ENCODE assay signal across 1 cellular context in the genomic region with DNA sequence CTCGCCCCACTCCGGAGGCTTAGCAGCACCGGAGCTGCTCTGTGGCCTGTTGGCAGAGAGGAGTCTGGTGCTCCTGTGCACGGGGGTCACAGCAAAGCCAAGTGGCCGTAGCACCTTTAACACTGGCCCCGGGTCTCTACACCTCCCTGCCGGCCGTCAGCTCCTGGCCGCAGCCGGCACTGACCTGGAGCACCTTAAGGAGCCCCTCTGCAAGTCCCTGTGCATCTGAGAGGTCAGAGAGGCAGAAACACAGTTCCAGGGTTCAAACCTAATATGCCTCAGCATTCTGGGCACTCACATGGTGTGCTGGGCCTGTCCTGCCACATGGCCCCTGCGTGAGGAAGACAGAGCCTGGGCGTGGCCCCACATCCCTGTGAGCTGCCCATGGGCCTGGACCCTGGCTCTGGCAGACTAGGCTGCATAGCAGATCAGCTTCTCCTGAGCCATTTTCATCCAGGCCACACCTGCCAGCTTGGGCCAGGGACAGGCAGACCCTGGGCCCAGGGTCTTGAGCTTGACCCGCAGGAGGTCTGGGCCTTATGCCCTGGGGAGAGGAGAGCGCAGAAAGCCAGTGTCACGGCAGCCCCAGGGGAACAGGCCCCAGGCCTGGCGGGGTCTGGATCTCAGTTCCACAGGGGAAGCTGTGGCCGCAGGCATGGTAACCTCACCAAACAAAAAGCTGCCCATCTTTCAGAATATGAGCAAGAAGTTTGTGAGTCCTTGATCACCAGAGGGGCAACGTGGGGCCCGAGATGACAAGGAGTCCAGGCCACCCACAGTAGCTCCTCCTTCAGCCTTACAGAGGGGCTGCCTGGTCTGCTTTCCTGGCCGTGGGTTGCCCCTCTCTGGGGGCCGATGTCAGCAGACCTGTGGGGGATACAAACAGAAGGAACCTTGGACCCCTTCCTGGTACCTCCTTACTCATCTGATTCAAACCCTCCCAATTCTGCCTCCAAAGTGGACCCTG.
TF ChIP-seq lines count a peak whose summit lies in the region.

No MANE protein-coding gene starts in this region.

TF ChIP-seq in SK-N-SH treated with all-trans-retinoic acid at 6 μM for 48 hours, 23 proteins besides CTCF, POLR2A, EP300 and RAD21 (continued from another document):
- TF ChIP-seq ESRRG (CRISPR knock-in tag; IDR thresholded peaks at IDR 0.05) (no peak), SNAI2 (CRISPR knock-in tag; IDR thresholded peaks at IDR 0.05) (no peak), CSDC2 (CRISPR knock-in tag; IDR thresholded peaks at IDR 0.05) (no peak), ZNF565 (CRISPR knock-in tag; conservative IDR thresholded peaks at IDR 0.05; ENCODE audit: low read depth) (no peak), TCF4 (CRISPR knock-in tag; IDR thresholded peaks at IDR 0.05; ENCODE audit: borderline replicate concordance) (no peak), PPARA (CRISPR knock-in tag; IDR thresholded peaks at IDR 0.05; ENCODE audit: borderline replicate concordance) (no peak), ZC3H10 (CRISPR knock-in tag; IDR thresholded peaks at IDR 0.05) (no peak), TOX (CRISPR knock-in tag; IDR thresholded peaks at IDR 0.05; ENCODE audit: borderline replicate concordance) (no peak), ZFP3 (CRISPR knock-in tag; IDR thresholded peaks at IDR 0.05) (no peak)
- TF ChIP-seq, protein P1, sequence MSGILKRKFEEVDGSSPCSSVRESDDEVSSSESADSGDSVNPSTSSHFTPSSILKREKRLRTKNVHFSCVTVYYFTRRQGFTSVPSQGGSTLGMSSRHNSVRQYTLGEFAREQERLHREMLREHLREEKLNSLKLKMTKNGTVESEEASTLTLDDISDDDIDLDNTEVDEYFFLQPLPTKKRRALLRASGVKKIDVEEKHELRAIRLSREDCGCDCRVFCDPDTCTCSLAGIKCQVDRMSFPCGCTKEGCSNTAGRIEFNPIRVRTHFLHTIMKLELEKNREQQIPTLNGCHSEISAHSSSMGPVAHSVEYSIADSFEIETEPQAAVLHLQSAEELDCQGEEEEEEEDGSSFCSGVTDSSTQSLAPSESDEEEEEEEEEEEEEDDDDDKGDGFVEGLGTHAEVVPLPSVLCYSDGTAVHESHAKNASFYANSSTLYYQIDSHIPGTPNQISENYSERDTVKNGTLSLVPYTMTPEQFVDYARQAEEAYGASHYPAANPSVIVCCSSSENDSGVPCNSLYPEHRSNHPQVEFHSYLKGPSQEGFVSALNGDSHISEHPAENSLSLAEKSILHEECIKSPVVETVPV (CRISPR knock-in tag; IDR thresholded peaks at IDR 0.05) = no peak
- TF ChIP-seq, protein P2, sequence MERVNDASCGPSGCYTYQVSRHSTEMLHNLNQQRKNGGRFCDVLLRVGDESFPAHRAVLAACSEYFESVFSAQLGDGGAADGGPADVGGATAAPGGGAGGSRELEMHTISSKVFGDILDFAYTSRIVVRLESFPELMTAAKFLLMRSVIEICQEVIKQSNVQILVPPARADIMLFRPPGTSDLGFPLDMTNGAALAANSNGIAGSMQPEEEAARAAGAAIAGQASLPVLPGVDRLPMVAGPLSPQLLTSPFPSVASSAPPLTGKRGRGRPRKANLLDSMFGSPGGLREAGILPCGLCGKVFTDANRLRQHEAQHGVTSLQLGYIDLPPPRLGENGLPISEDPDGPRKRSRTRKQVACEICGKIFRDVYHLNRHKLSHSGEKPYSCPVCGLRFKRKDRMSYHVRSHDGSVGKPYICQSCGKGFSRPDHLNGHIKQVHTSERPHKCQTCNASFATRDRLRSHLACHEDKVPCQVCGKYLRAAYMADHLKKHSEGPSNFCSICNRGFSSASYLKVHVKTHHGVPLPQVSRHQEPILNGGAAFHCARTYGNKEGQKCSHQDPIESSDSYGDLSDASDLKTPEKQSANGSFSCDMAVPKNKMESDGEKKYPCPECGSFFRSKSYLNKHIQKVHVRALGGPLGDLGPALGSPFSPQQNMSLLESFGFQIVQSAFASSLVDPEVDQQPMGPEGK (CRISPR knock-in tag; IDR thresholded peaks at IDR 0.05; ENCODE audit: borderline replicate concordance) = no peak
- TF ChIP-seq, protein P3, sequence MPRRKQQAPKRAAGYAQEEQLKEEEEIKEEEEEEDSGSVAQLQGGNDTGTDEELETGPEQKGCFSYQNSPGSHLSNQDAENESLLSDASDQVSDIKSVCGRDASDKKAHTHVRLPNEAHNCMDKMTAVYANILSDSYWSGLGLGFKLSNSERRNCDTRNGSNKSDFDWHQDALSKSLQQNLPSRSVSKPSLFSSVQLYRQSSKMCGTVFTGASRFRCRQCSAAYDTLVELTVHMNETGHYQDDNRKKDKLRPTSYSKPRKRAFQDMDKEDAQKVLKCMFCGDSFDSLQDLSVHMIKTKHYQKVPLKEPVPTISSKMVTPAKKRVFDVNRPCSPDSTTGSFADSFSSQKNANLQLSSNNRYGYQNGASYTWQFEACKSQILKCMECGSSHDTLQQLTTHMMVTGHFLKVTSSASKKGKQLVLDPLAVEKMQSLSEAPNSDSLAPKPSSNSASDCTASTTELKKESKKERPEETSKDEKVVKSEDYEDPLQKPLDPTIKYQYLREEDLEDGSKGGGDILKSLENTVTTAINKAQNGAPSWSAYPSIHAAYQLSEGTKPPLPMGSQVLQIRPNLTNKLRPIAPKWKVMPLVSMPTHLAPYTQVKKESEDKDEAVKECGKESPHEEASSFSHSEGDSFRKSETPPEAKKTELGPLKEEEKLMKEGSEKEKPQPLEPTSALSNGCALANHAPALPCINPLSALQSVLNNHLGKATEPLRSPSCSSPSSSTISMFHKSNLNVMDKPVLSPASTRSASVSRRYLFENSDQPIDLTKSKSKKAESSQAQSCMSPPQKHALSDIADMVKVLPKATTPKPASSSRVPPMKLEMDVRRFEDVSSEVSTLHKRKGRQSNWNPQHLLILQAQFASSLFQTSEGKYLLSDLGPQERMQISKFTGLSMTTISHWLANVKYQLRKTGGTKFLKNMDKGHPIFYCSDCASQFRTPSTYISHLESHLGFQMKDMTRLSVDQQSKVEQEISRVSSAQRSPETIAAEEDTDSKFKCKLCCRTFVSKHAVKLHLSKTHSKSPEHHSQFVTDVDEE (CRISPR knock-in tag; IDR thresholded peaks at IDR 0.05) = no peak
